Comparison of ENCODE assay signal across 16 cellular contexts in genomic region chr1:168341576-168341975, GRCh38.
DNase-seq lines count a peak whose midpoint lies in the region; ATAC-seq, FAIRE-seq and TF ChIP-seq lines count a peak whose summit lies in the region.
"Had no signal": no experiment of that assay in that cellular context is flagged by ENCODE, and none has a peak within 500 bp of the region (broad histone marks: within the 10 kb centered on the region; RNA-seq: fewer than 3 reads in every experiment).

No MANE protein-coding gene starts in this region.

- H3K79me2 ChIP-seq in astrocyte (ENCODE audit: insufficient read depth, low read length) = no peaks in the 10 kb centered on the region

- peaks cover 2% of the 10 kb centered on the region for H3K27me3 ChIP-seq in astrocyte (ENCODE audit: insufficient read depth, low read length)

- H2AFZ ChIP-seq in astrocyte (ENCODE audit: low read depth, low read length) = no peak overlapping the region

- no peak overlapping the region for H3K4me3 Mint-ChIP-seq in astrocyte (ENCODE audit: unreplicated experiment)
- H3K4me3 Mint-ChIP-seq in activated T-cell treated with anti-CD3 and anti-CD28 coated beads, Interleukin-2, amount 50 U/mL, for 4 hours = no peak overlapping the region
- H3K4me3 Mint-ChIP-seq: CD4-positive, alpha-beta T cell had no signal

- peaks cover 4% of the 10 kb centered on the region for H3K36me3 Mint-ChIP-seq in astrocyte (ENCODE audit: low read depth, unreplicated experiment)
- no peaks in the 10 kb centered on the region for H3K36me3 Mint-ChIP-seq in activated T-cell treated with anti-CD3 and anti-CD28 coated beads, Interleukin-2, amount 50 U/mL, for 4 hours (ENCODE audit: insufficient read depth)

- no peak overlapping the region for H3K9ac ChIP-seq in astrocyte (ENCODE audit: low read length)

- H3K4me2 ChIP-seq in astrocyte (ENCODE audit: low read length) = no peak overlapping the region

- no peaks in the 10 kb centered on the region for H3K4me1 Mint-ChIP-seq in astrocyte (ENCODE audit: low read depth, unreplicated experiment)
- peaks cover 29% of the 10 kb centered on the region for H3K4me1 Mint-ChIP-seq in activated T-cell treated with anti-CD3 and anti-CD28 coated beads, Interleukin-2, amount 50 U/mL, for 4 hours (ENCODE audit: low read depth)

- TF ChIP-seq CTCF in astrocyte (IDR thresholded peaks at IDR 0.05; ENCODE audit: insufficient read depth, low read depth, low read length) = no peak

- peaks cover 3% of the 10 kb centered on the region for H3K4me1 ChIP-seq in astrocyte (ENCODE audit: insufficient read depth, low read length)

- no peak overlapping the region for H3K27ac ChIP-seq in astrocyte (ENCODE audit: low read depth, low read length)
- H3K27ac ChIP-seq: RWPE1 had no signal

- FAIRE-seq in astrocyte (lab: Jason Lieb, UNC) = no peak
- FAIRE-seq: H54 had no signal

- H3K36me3 ChIP-seq in astrocyte (ENCODE audit: insufficient read depth, low read length) = no peaks in the 10 kb centered on the region
- H3K36me3 ChIP-seq: left ventricle myocardium inferior had no signal

- no peak overlapping the region for H3K27ac Mint-ChIP-seq in astrocyte (ENCODE audit: unreplicated experiment)
- H3K27ac Mint-ChIP-seq: CD4-positive, alpha-beta T cell had no signal

- no peak for ATAC-seq in activated T-cell treated with anti-CD3 and anti-CD28 coated beads, Interleukin-2, amount 50 U/mL, for 4 hours

- peak; percentile 5 for DNase-seq in CD1c-positive myeloid dendritic cell (ENCODE audit: extremely low spot score)
- peak; percentile 73 for DNase-seq in M059J (ENCODE audit: low read depth)
- DNase-seq in astrocyte (ENCODE audit: low read depth) = peak; percentile 63
- DNase-seq in fibroblast of the conjunctiva (ENCODE audit: low read depth) = peak; percentile 49
- no peak for DNase-seq in inferior parietal cortex (ENCODE audit: extremely low spot score)
- DNase-seq in HEK293T (ENCODE audit: extremely low spot score) = no peak
- no peak for DNase-seq in activated T-cell treated with anti-CD3 and anti-CD28 coated beads, Interleukin-2, amount 50 U/mL, for 4 hours
- no peak for DNase-seq in NCI-H1092 treated with DMSO at 0.1 percent for 48 hours (lab: John Stamatoyannopoulos, UW)
- DNase-seq: CD4-positive, alpha-beta T cell; effector memory CD8-positive, alpha-beta T cell; GDM1; left ventricle myocardium inferior; NCI-H1048; NCI-H510A had no signal

- H4K20me1 ChIP-seq in astrocyte (ENCODE audit: insufficient read depth, low read length) = no peaks in the 10 kb centered on the region

- CTCF ChIA-PET in HEK293T (lab: Yijun Ruan, JAX) = interaction anchor here (0.8 to 2.5 kb wide), 4 partner anchors 11 to 106 kb away, joined by 3 to 19 read pairs (median 6); no protein-coding TSS in a partner anchor

- peaks cover 7% of the 10 kb centered on the region for H3K27me3 Mint-ChIP-seq in astrocyte (ENCODE audit: low read depth, unreplicated experiment)
- peaks cover 3% of the 10 kb centered on the region for H3K27me3 Mint-ChIP-seq in activated T-cell treated with anti-CD3 and anti-CD28 coated beads, Interleukin-2, amount 50 U/mL, for 4 hours (ENCODE audit: low read depth)
- H3K27me3 Mint-ChIP-seq: CD4-positive, alpha-beta T cell; effector memory CD8-positive, alpha-beta T cell had no signal

- H3K9me3 ChIP-seq in astrocyte (ENCODE audit: insufficient read depth, low read depth, low read length) = no peaks in the 10 kb centered on the region
- H3K9me3 ChIP-seq: left ventricle myocardium inferior had no signal

- peaks cover 2% of the 10 kb centered on the region for H3K9me3 Mint-ChIP-seq in astrocyte (ENCODE audit: unreplicated experiment)
- no peaks in the 10 kb centered on the region for H3K9me3 Mint-ChIP-seq in activated T-cell treated with anti-CD3 and anti-CD28 coated beads, Interleukin-2, amount 50 U/mL, for 4 hours
- H3K9me3 Mint-ChIP-seq: CD4-positive, alpha-beta T cell had no signal

- no peak overlapping the region for H3K4me3 ChIP-seq in astrocyte (ENCODE audit: insufficient read depth, low read depth, low read length)

- POLR2A ChIA-PET in HEK293T (lab: Yijun Ruan, JAX) = no interaction called here

TF ChIP-seq in HEK293T, 16 proteins besides CTCF, POLR2A, EP300 and RAD21:
- TF ChIP-seq TARDBP (IDR thresholded peaks at IDR 0.05) = no peak

Comparison
In these comparisons a context has a peak if more than half of its experiments do, and no peak if none do; other contexts are left out.
1. DNase-seq: peak in CD1c-positive myeloid dendritic cell (single experiment), M059J (single experiment), astrocyte (single experiment) and fibroblast of the conjunctiva (single experiment); none in inferior parietal cortex (single experiment), HEK293T (single experiment), activated T-cell treated with anti-CD3 and anti-CD28 coated beads, Interleukin-2, amount 50 U/mL, for 4 hours (single experiment) and NCI-H1092 treated with DMSO at 0.1 percent for 48 hours (single experiment).